8 cellular contexts compared by ENCODE assay signal in the genomic region with DNA sequence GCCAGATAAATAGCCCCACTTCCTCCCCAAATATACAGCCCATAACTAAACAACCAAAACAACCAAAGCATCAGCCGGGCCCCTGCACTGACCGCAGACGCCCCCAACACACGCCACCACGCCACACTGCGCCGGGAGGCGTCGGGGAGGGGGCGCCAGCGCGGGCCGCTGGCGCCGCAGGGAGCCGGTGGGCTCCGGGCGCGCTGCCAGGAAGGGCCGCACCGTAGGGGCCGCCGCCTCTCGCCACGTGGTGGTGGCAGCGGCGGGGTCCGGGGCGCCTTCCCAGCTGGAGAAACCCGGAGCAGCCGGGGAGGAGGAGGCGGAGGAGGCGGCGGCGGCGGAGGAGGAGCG. TPM values are rescaled to one million over a fixed set of nuclear protein-coding genes. Genes with fewer than 3 reads are reported as not detected.
DNase-seq lines count a peak whose midpoint lies in the region; ATAC-seq and TF ChIP-seq lines count a peak whose summit lies in the region.

No MANE protein-coding gene starts in this region.

- ATAC-seq in heart right ventricle (peak in 1 of 8 donors; percentile 2), Right ventricle myocardium inferior (no peak)

- WGBS in heart right ventricle, 2 donors, result 0% methylated on average over 30 to 36 of the region's 37 CpGs
- WGBS in thyroid gland, 2 donors, result 2% methylated on average over 16 to 19 of the region's 37 CpGs

- H3K4me3 Mint-ChIP-seq in activated naive CD8-positive, alpha-beta T cell, result peak overlapping the region; percentile 98

- H3K4me3 ChIP-seq in heart right ventricle, result peak overlapping the region; percentile 84 to 100 (median 98)
- H3K4me3 ChIP-seq in thyroid gland (replicated peaks in 1 of 3), result peak overlapping the region; percentile 48 to 74 (median 53)

- intact Hi-C loops in heart right ventricle (cut with DNase I) (loop anchor here in 2 of 10 donors (10.0 kb wide), 2 partner anchors 91 to 111 kb away; no protein-coding TSS in a partner anchor), Right ventricle myocardium inferior (cut with DNase I) (loop anchor here (10.0 kb wide), 1 partner anchor 201 kb away; a partner anchor contains a TSS), thyroid gland (cut with DNase I) (loop anchor here (10.0 kb wide), 1 partner anchor 201 kb away; a partner anchor contains a TSS)

- H3K27me3 ChIP-seq in heart right ventricle (no peaks in the 10 kb centered on the region), layer of hippocampus (ENCODE audit: control insufficient read depth, insufficient read depth, low read length) (no peaks in the 10 kb centered on the region), thyroid gland (no peaks in the 10 kb centered on the region)

- H3K9me3 Mint-ChIP-seq in activated naive CD8-positive, alpha-beta T cell (ENCODE audit: low read depth), result no peaks in the 10 kb centered on the region

- peaks cover 0 to 21% (median 0%) of the 10 kb centered on the region in 9 donors for H3K36me3 ChIP-seq in heart right ventricle
- H3K36me3 ChIP-seq in thyroid gland, result no peaks in the 10 kb centered on the region

- H3K4me1 ChIP-seq in heart right ventricle (peaks cover 0 to 43% (median 37%) of the 10 kb centered on the region in 9 donors), thyroid gland (peaks cover 14 to 17% of the 10 kb centered on the region in 2 donors)

- H3K9me3 ChIP-seq in heart right ventricle, result no peaks in the 10 kb centered on the region
- no peaks in the 10 kb centered on the region for H3K9me3 ChIP-seq in thyroid gland

- H3K27ac ChIP-seq in heart right ventricle (peak overlapping the region in 9 of 10 donors; percentile 94 to 99 (median 94)), layer of hippocampus (ENCODE audit: low read depth, low read length) (peak overlapping the region; percentile 10), thyroid gland (peak overlapping the region in 2 of 3 donors; percentile 88 to 90)

- peaks cover 50% of the 10 kb centered on the region for H3K4me1 Mint-ChIP-seq in activated naive CD8-positive, alpha-beta T cell (ENCODE audit: low read depth)

- DNase-seq in heart right ventricle (no peak), Right ventricle myocardium inferior (ENCODE audit: missing footprints) (no peak), thyroid gland (no peak), NCI-H226 (no peak), middle frontal gyrus (ENCODE audit: extremely low spot score, low spot score) (no peak), dermis blood vessel endothelial cell (no peak)

- no peak for TF ChIP-seq CTCF in heart right ventricle (IDR thresholded peaks at IDR 0.05)
- TF ChIP-seq CTCF in thyroid gland (IDR thresholded peaks at IDR 0.05), result no peak

- TF ChIP-seq POLR2A in thyroid gland (IDR thresholded peaks at IDR 0.05), result no peak

- peaks cover 2% of the 10 kb centered on the region for H3K36me3 Mint-ChIP-seq in activated naive CD8-positive, alpha-beta T cell

- H3K27me3 Mint-ChIP-seq in activated naive CD8-positive, alpha-beta T cell, result no peaks in the 10 kb centered on the region

- H3K27ac Mint-ChIP-seq in activated naive CD8-positive, alpha-beta T cell, result peak overlapping the region; percentile 98

RNA-seq across cellular contexts. Expression of a gene that starts 0.3 kb away (rescaled TPM):
- total RNA-seq in heart right ventricle, result 10 to 100 TPM in 9 of 10 donors, 1 to 10 TPM in 1; 8.4 to 19.9 (median 12.6) TPM
- polyA plus RNA-seq in heart right ventricle, result 10 to 100 TPM in 1 of 2 donors, 1 to 10 TPM in 1; 9.9 to 27.9 TPM
- total RNA-seq in Right ventricle myocardium inferior, result 14.2 TPM
- 10 to 100 TPM in 2 of 4 donors, 1 to 10 TPM in 2; 8.2 to 11.0 (median 10.0) TPM for total RNA-seq in thyroid gland
- total RNA-seq in dermis blood vessel endothelial cell, result 14.8 and 20.2 TPM in 2 replicates

RNA-seq across cellular contexts. Expression of a gene that starts 39.4 kb away (rescaled TPM):
- total RNA-seq in heart right ventricle (1 to 10 TPM in 1 of 10 donors, under 1 TPM in 5, not detected in 4; 0.11 to 2.0 (median 0.29) TPM), Right ventricle myocardium inferior (0.27 TPM), thyroid gland (1 to 10 TPM in 2 of 4 donors, under 1 TPM in 2; 0.40 to 2.9 (median 0.87) TPM), dermis blood vessel endothelial cell (not detected in 2 replicates)
- under 1 TPM; 0.07 to 0.15 TPM for polyA plus RNA-seq in heart right ventricle

RNA-seq across cellular contexts. Expression of a gene that starts 43.9 kb away (rescaled TPM):
- total RNA-seq in heart right ventricle (100 to 1,000 TPM; 167 to 236 (median 190) TPM), Right ventricle myocardium inferior (166 TPM), thyroid gland (100 to 1,000 TPM; 134 to 207 (median 170) TPM), dermis blood vessel endothelial cell (394 and 596 TPM in 2 replicates)
- 10 to 100 TPM; 30.6 to 66.4 TPM for polyA plus RNA-seq in heart right ventricle

Comparison
In these comparisons a context has a peak if more than half of its experiments do, and no peak if none do; other contexts are left out.
1. H3K27ac ChIP-seq: peak in every context shown above with its lines; median percentile 94 in heart right ventricle; 89 in thyroid gland; 10 in layer of hippocampus.